ENCODE assay signal across 8 cellular contexts in genomic region chr11:44556735-44557409, GRCh38. TPM values are rescaled to one million over a fixed set of nuclear protein-coding genes. Genes with fewer than 3 reads are reported as not detected.
A peak's percentile ranks its signal among the peaks of the same experiment; 100 is the strongest.
DNase-seq lines count a peak whose midpoint lies in the region; ATAC-seq, FAIRE-seq and TF ChIP-seq lines count a peak whose summit lies in the region.

No MANE protein-coding gene starts in this region.

- DNase-seq in NCI-H446 (lab: John Stamatoyannopoulos, UW), result peak; percentile 66 to 76
- no peak for DNase-seq in NCI-H446 treated with DMSO at 0.1 percent for 48 hours (lab: John Stamatoyannopoulos, UW)
- DNase-seq in RWPE2 (ENCODE audit: low spot score), result no peak
- DNase-seq in activated naive CD4-positive, alpha-beta T cell treated with anti-CD3 and anti-CD28 coated beads for 36 hours, result peak; percentile 85
- DNase-seq in glutamatergic neuron, result peak; percentile 72
- DNase-seq in psoas muscle, result peak; percentile 49 to 78
- DNase-seq in RCC 7860 (ENCODE audit: low spot score), result no peak

- WGBS in psoas muscle, 3 donors, result 26 to 30% (median 28%) methylated on average over 11 of the region's 11 CpGs

- H3K4me1 ChIP-seq in RWPE2 (ENCODE audit: insufficient read depth, poor library complexity, severe bottlenecking) (peaks cover 21% of the 10 kb centered on the region), psoas muscle (peaks cover 4% of the 10 kb centered on the region)

- intact Hi-C loops in activated naive CD4-positive, alpha-beta T cell treated with anti-CD3 and anti-CD28 coated beads for 36 hours (cut with micrococcal nuclease), result loop anchor here (1.0 to 2.0 kb wide), 6 partner anchors 60 to 354 kb away; partner anchors contain the start of gene TSPAN18
- intact Hi-C loops in psoas muscle (cut with DNase I), result loop anchor here (1.0 to 10.0 kb wide), 3 partner anchors 60 to 355 kb away; no protein-coding TSS in a partner anchor

- peak; percentile 90 for TF ChIP-seq CTCF in RWPE2 (IDR thresholded peaks at IDR 0.05; ENCODE audit: poor library complexity, severe bottlenecking)
- peak; percentile 50 for TF ChIP-seq CTCF in glutamatergic neuron (IDR thresholded peaks at IDR 0.05; ENCODE audit: partially characterized antibody, unreplicated experiment)
- TF ChIP-seq CTCF in psoas muscle (IDR thresholded peaks at IDR 0.05), result peak; percentile 80

- H3K27ac Mint-ChIP-seq in activated naive CD4-positive, alpha-beta T cell treated with anti-CD3 and anti-CD28 coated beads for 36 hours, result peak overlapping the region; percentile 83
- H3K27ac Mint-ChIP-seq in glutamatergic neuron (ENCODE audit: unreplicated experiment), result no peak overlapping the region

- CTCF ChIA-PET in activated naive CD4-positive, alpha-beta T cell treated with anti-CD3 and anti-CD28 coated beads for 36 hours (lab: Charles Lee), result interaction anchor here (0.6 to 11.5 kb wide), 29 partner anchors 8 to 576 kb away, joined by 3 to 366 read pairs (median 6); partner anchors contain the start of gene CD82

- H3K9me3 Mint-ChIP-seq in activated naive CD4-positive, alpha-beta T cell treated with anti-CD3 and anti-CD28 coated beads for 36 hours, result no peaks in the 10 kb centered on the region
- peaks cover 2% of the 10 kb centered on the region for H3K9me3 Mint-ChIP-seq in glutamatergic neuron (ENCODE audit: unreplicated experiment)

- H3K27me3 Mint-ChIP-seq in activated naive CD4-positive, alpha-beta T cell treated with anti-CD3 and anti-CD28 coated beads for 36 hours (ENCODE audit: low read depth), result no peaks in the 10 kb centered on the region
- no peaks in the 10 kb centered on the region for H3K27me3 Mint-ChIP-seq in glutamatergic neuron (ENCODE audit: unreplicated experiment)

- H3K27me3 ChIP-seq in RWPE2 (ENCODE audit: insufficient read depth, poor library complexity, severe bottlenecking) (no peaks in the 10 kb centered on the region), psoas muscle (ENCODE audit: insufficient read depth in 3 of 3, low read length in 2 of 3) (peaks cover 0 to 1% (median 0%) of the 10 kb centered on the region in 3 donors)

- no peaks in the 10 kb centered on the region for H3K36me3 ChIP-seq in RWPE2 (ENCODE audit: low read depth)
- no peaks in the 10 kb centered on the region for H3K36me3 ChIP-seq in psoas muscle (ENCODE audit: insufficient read depth in 1 of 2, low read depth in 1 of 2)

- FAIRE-seq in RCC 7860 (lab: Jason Lieb, UNC), result no peak

- H3K4me3 ChIP-seq in RWPE2 (ENCODE audit: severe bottlenecking), result no peak overlapping the region
- no peak overlapping the region for H3K4me3 ChIP-seq in psoas muscle

- H3K4me1 Mint-ChIP-seq in activated naive CD4-positive, alpha-beta T cell treated with anti-CD3 and anti-CD28 coated beads for 36 hours (ENCODE audit: low read depth), result peaks cover 25% of the 10 kb centered on the region
- H3K4me1 Mint-ChIP-seq in glutamatergic neuron (ENCODE audit: low read depth, unreplicated experiment), result peaks cover 10% of the 10 kb centered on the region

- H3K9me3 ChIP-seq in RWPE2 (ENCODE audit: severe bottlenecking), result no peaks in the 10 kb centered on the region
- no peaks in the 10 kb centered on the region for H3K9me3 ChIP-seq in psoas muscle

- peak; percentile 33 for ATAC-seq in HG03095 (IDR thresholded peaks at IDR 0.05; ENCODE audit: unreplicated experiment)
- ATAC-seq in RWPE2 (ENCODE audit: low read depth), result peak; percentile 33; the same call in 1 of the 3 replicates
- ATAC-seq in psoas muscle, result peak; percentile 78 to 95 (median 84)

- H3K4me3 Mint-ChIP-seq in activated naive CD4-positive, alpha-beta T cell treated with anti-CD3 and anti-CD28 coated beads for 36 hours, result no peak overlapping the region
- H3K4me3 Mint-ChIP-seq in glutamatergic neuron (ENCODE audit: unreplicated experiment), result no peak overlapping the region

- H3K27ac ChIP-seq in RWPE2 (ENCODE audit: poor library complexity, severe bottlenecking) (no peak overlapping the region), psoas muscle (no peak overlapping the region)

- H3K36me3 Mint-ChIP-seq in activated naive CD4-positive, alpha-beta T cell treated with anti-CD3 and anti-CD28 coated beads for 36 hours (ENCODE audit: low read depth), result no peaks in the 10 kb centered on the region
- H3K36me3 Mint-ChIP-seq in glutamatergic neuron (ENCODE audit: unreplicated experiment), result no peaks in the 10 kb centered on the region

RNA-seq across cellular contexts. Expression of gene CD82, which starts 8.6 kb away (rescaled TPM):
- 100 to 1,000 TPM; 140 to 141 TPM for total RNA-seq in activated naive CD4-positive, alpha-beta T cell treated with anti-CD3 and anti-CD28 coated beads for 36 hours
- total RNA-seq in glutamatergic neuron (ENCODE audit: unreplicated experiment), result 4.4 TPM
- total RNA-seq in psoas muscle, result 100 to 1,000 TPM in 1 of 4 donors, 10 to 100 TPM in 3; 25.9 to 162 (median 50.2) TPM
- polyA plus RNA-seq in psoas muscle, result 10 to 100 TPM; 13.3 to 22.1 (median 13.7) TPM

Comparison
In these comparisons a context has a peak if more than half of its experiments do, and no peak if none do; other contexts are left out.
1. DNase-seq: peak in NCI-H446 (2 of 2), activated naive CD4-positive, alpha-beta T cell treated with anti-CD3 and anti-CD28 coated beads for 36 hours (single experiment), glutamatergic neuron (single experiment) and psoas muscle (2 of 2); none in NCI-H446 treated with DMSO at 0.1 percent for 48 hours (single experiment), RWPE2 (single experiment) and RCC 7860 (single experiment).
2. ATAC-seq: peak in every context shown above with its lines; median percentile 84 in psoas muscle; 33 in HG03095; 33 in RWPE2.
3. Peak in every context shown above with its lines, with median percentiles within 50 percentile points of each other: CTCF ChIP-seq.